Comparison of ENCODE assay signal across 8 cellular contexts in the genomic region with DNA sequence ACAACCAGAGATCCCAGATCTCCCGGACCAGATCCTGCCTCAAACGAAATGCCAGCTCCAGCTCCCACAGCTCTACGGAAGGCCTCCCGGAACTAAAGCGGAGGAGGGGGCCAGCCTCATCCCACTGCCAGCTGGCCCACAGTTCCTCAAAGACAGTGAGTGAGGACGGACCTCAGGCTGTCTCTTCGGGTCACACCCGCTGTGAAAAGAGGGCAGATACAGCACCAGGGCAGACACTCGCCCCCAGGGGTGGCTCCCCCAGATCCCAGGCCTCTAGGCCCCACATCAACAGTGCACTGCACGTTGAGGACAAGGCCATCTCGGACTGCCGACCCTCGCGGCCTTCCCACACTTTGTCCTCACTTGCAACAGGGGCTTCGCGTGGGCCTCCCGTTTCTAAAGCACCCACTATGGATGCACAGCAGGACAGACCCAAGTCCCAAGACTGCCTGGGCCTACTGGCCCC.
DNase-seq lines count a peak whose midpoint lies in the region; ATAC-seq and TF ChIP-seq lines count a peak whose summit lies in the region.
"Not testable (repeated sequence)": the region's sequence is repeated elsewhere in the genome, so short reads cannot be mapped to it uniquely, and the experiment has no call there.

No MANE protein-coding gene starts in this region.

- intact Hi-C loops in CD14-positive monocyte (cut with micrococcal nuclease); body of pancreas (cut with DNase I): not testable (repeated sequence)

- H3K36me3 Mint-ChIP-seq in CD14-positive monocyte: peaks cover 38 to 45% of the 10 kb centered on the region in 2 donors
- not testable (repeated sequence) for H3K36me3 Mint-ChIP-seq in activated CD8-positive, alpha-beta memory T cell treated with anti-CD3 and anti-CD28 coated beads, Interleukin-2, amount 10 ng/mL, durations not matched to agents 7 days and 5 days
- peaks cover 30% of the 10 kb centered on the region for H3K36me3 Mint-ChIP-seq in neural progenitor cell

- TF ChIP-seq CTCF in CD14-positive monocyte (IDR thresholded peaks at IDR 0.05); body of pancreas (IDR thresholded peaks at IDR 0.05); neural progenitor cell (IDR thresholded peaks at IDR 0.05): not testable (repeated sequence)

- H3K4me3 Mint-ChIP-seq in CD14-positive monocyte; activated CD8-positive, alpha-beta memory T cell treated with anti-CD3 and anti-CD28 coated beads, Interleukin-2, amount 10 ng/mL, durations not matched to agents 7 days and 5 days; neural progenitor cell: not testable (repeated sequence)

- H3K9me3 Mint-ChIP-seq in CD14-positive monocyte (peaks cover 5 to 33% (median 12%) of the 10 kb centered on the region in 7 donors), neural progenitor cell (peaks cover 15% of the 10 kb centered on the region)
- H3K9me3 Mint-ChIP-seq in activated CD8-positive, alpha-beta memory T cell treated with anti-CD3 and anti-CD28 coated beads, Interleukin-2, amount 10 ng/mL, durations not matched to agents 7 days and 5 days (ENCODE audit: low read depth): not testable (repeated sequence)

- 93 to 94% methylated on average over 17 of the region's 17 CpGs for WGBS in body of pancreas, 2 donors

- H3F3A ChIP-seq in neural progenitor cell (ENCODE audit: low read depth): not testable (repeated sequence)

- H3K4me1 Mint-ChIP-seq in CD14-positive monocyte; activated CD8-positive, alpha-beta memory T cell treated with anti-CD3 and anti-CD28 coated beads, Interleukin-2, amount 10 ng/mL, durations not matched to agents 7 days and 5 days: not testable (repeated sequence)
- peaks cover 31% of the 10 kb centered on the region for H3K4me1 Mint-ChIP-seq in neural progenitor cell

- H3K27me3 ChIP-seq in NT2/D1 (ENCODE audit: insufficient read depth, insufficient read length); body of pancreas; neural progenitor cell: not testable (repeated sequence)

- peaks cover 18% of the 10 kb centered on the region for H3K79me2 ChIP-seq in neural progenitor cell (ENCODE audit: low read depth)

- H3K27ac Mint-ChIP-seq in CD14-positive monocyte (peak overlapping the region in 4 of 7 donors; percentile 0 to 55 (median 10)), neural progenitor cell (peak overlapping the region; percentile 89)
- H3K27ac Mint-ChIP-seq in activated CD8-positive, alpha-beta memory T cell treated with anti-CD3 and anti-CD28 coated beads, Interleukin-2, amount 10 ng/mL, durations not matched to agents 7 days and 5 days: not testable (repeated sequence)

- H3K27ac ChIP-seq in body of pancreas, neural progenitor cell: not testable (repeated sequence)

- not testable (repeated sequence) for H3K27me3 Mint-ChIP-seq in CD14-positive monocyte (ENCODE audit: low read depth in 3 of 3); activated CD8-positive, alpha-beta memory T cell treated with anti-CD3 and anti-CD28 coated beads, Interleukin-2, amount 10 ng/mL, durations not matched to agents 7 days and 5 days
- peaks cover 16% of the 10 kb centered on the region for H3K27me3 Mint-ChIP-seq in neural progenitor cell (ENCODE audit: insufficient read depth, low read depth)

- H3K9ac ChIP-seq in NT2/D1 (ENCODE audit: insufficient read length, low read depth): peak overlapping the region; percentile 54
- H3K9ac ChIP-seq in neural progenitor cell: not testable (repeated sequence)

- H3K4me2 ChIP-seq in neural progenitor cell: not testable (repeated sequence)

- not testable (repeated sequence) for H3K4me3 ChIP-seq in NT2/D1 (ENCODE audit: insufficient read length, low read depth); body of pancreas; neural progenitor cell

- ATAC-seq in activated CD8-positive, alpha-beta memory T cell treated with anti-CD3 and anti-CD28 coated beads, Interleukin-2, amount 10 ng/mL, durations not matched to agents 7 days and 5 days; body of pancreas; left lobe of liver: not testable (repeated sequence)

- H3K36me3 ChIP-seq in NT2/D1 (ENCODE audit: insufficient read depth, insufficient read length, low read length); body of pancreas (replicated peaks in 1 of 2; ENCODE audit: insufficient read depth in 1 of 2, low read depth in 2 of 2); neural progenitor cell: not testable (repeated sequence)

- H2AFZ ChIP-seq in neural progenitor cell (replicated peaks): not testable (repeated sequence)

- DNase-seq in CD14-positive monocyte (ENCODE audit: low spot score) (peak; percentile 55), body of pancreas (peak in 3 of 4 donors; percentile 13 to 34 (median 20)), globus pallidus (ENCODE audit: low spot score) (peak; percentile 1), left lobe of liver (ENCODE audit: low spot score) (peak; percentile 54), neural progenitor cell (ENCODE audit: low spot score) (peak; percentile 1)
- DNase-seq in NT2/D1 (ENCODE audit: low read depth, low spot score): not testable (repeated sequence)
- DNase-seq in activated CD8-positive, alpha-beta memory T cell treated with anti-CD3 and anti-CD28 coated beads, Interleukin-2, amount 10 ng/mL, durations not matched to agents 7 days and 5 days: peak; percentile 68
- peak; percentile 30 for DNase-seq in stimulated activated CD8-positive, alpha-beta memory T cell treated with anti-CD3 and anti-CD28 coated beads, Interleukin-4, amount 100 ng/mL, for 48 hours

- H4K20me1 ChIP-seq in neural progenitor cell (ENCODE audit: low read depth): not testable (repeated sequence)

- CTCF ChIA-PET in activated CD8-positive, alpha-beta memory T cell treated with anti-CD3 and anti-CD28 coated beads, Interleukin-2, amount 10 ng/mL, durations not matched to agents 7 days and 5 days (lab: Charles Lee): not testable (repeated sequence)

- peaks cover 17% of the 10 kb centered on the region for H3K4me1 ChIP-seq in NT2/D1 (ENCODE audit: insufficient read depth, insufficient read length)
- not testable (repeated sequence) for H3K4me1 ChIP-seq in body of pancreas
- H3K4me1 ChIP-seq in neural progenitor cell: peaks cover 19% of the 10 kb centered on the region

- TF ChIP-seq POLR2A in body of pancreas (IDR thresholded peaks at IDR 0.05): not testable (repeated sequence)

- peaks cover 22% of the 10 kb centered on the region; the same call in 1 of the 2 replicates for H3K9me3 ChIP-seq in NT2/D1 (ENCODE audit: insufficient read depth, low read length)
- not testable (repeated sequence) for H3K9me3 ChIP-seq in body of pancreas; neural progenitor cell (ENCODE audit: low read depth)
